In genomic region chr3:183188895-183189462, GRCh38 we compare ENCODE assay signal across 7 cellular contexts. TPM values are rescaled to one million over a fixed set of nuclear protein-coding genes. Genes with fewer than 3 reads are reported as not detected.
A peak's percentile ranks its signal among the peaks of the same experiment; 100 is the strongest.
DNase-seq lines count a peak whose midpoint lies in the region; TF ChIP-seq lines count a peak whose summit lies in the region.

No MANE protein-coding gene starts in this region.

- H3K79me2 ChIP-seq in SK-N-SH (ENCODE audit: insufficient read depth) = no peaks in the 10 kb centered on the region

- POLR2A ChIA-PET in SK-N-SH (lab: Yijun Ruan, JAX) = no interaction called here

- H3K9ac ChIP-seq in SK-N-SH = no peak overlapping the region

- no peak overlapping the region for H3K27ac ChIP-seq in SK-N-SH (ENCODE audit: low read depth in 2 of 2, low read length in 1 of 2)
- H3K27ac ChIP-seq in spleen = no peak overlapping the region
- no peak overlapping the region for H3K27ac ChIP-seq in suprapubic skin

- H3K27me3 ChIP-seq in H7 (ENCODE audit: control insufficient read depth, insufficient read depth, low read length) = no peaks in the 10 kb centered on the region
- H3K27me3 ChIP-seq in SK-N-SH (ENCODE audit: insufficient read depth) = no peaks in the 10 kb centered on the region
- H3K27me3 ChIP-seq in spleen (replicated peaks in 1 of 7) = peaks cover 0 to 16% (median 0%) of the 10 kb centered on the region in 7 donors
- no peaks in the 10 kb centered on the region for H3K27me3 ChIP-seq in suprapubic skin

- intact Hi-C loops in spleen (cut with DNase I; ENCODE audit: low total_unique reads) = loop anchor here (5.0 kb wide), 1 partner anchor 188 kb away; no protein-coding TSS in a partner anchor

- DNase-seq in GM03348 (ENCODE audit: low spot score) (peak; percentile 12), H7 (peak; percentile 63), SK-N-SH (no peak), fibroblast of mammary gland (ENCODE audit: low read depth) (peak; percentile 28), spleen (no peak), NCI-H1048 (lab: John Stamatoyannopoulos, UW) (no peak), suprapubic skin (ENCODE audit: low spot score in 2 of 2) (no peak)

- TF ChIP-seq POLR2A in spleen (IDR thresholded peaks at IDR 0.05) = no peak
- no peak for TF ChIP-seq POLR2A in suprapubic skin (IDR thresholded peaks at IDR 0.05)

- no peak overlapping the region for H2AFZ ChIP-seq in SK-N-SH (ENCODE audit: low read depth)

- peak; percentile 48 for TF ChIP-seq CTCF in SK-N-SH (IDR thresholded peaks at IDR 0.05)
- TF ChIP-seq CTCF in fibroblast of mammary gland (conservative IDR thresholded peaks at IDR 0.05; ENCODE audit: control insufficient read depth, insufficient read depth, low read depth, low read length) = peak; percentile 33
- peak in 7 of 11 experiments; percentile 5 to 41 (median 20) for TF ChIP-seq CTCF in spleen (IDR thresholded peaks at IDR 0.05 in 8 of 11, conservative IDR thresholded peaks at IDR 0.05 in 3 of 11)
- no peak for TF ChIP-seq CTCF in suprapubic skin (IDR thresholded peaks at IDR 0.05)

- no peaks in the 10 kb centered on the region for H3K9me2 ChIP-seq in SK-N-SH

- peaks cover 13% of the 10 kb centered on the region for H3F3A ChIP-seq in SK-N-SH (replicated peaks; ENCODE audit: insufficient read depth)

- peak; percentile 28; the same call in 1 of the 2 replicates for TF ChIP-seq RAD21 in SK-N-SH (IDR thresholded peaks at IDR 0.05; ENCODE audit: low read length)

- H3K36me3 ChIP-seq in H7 (replicated peaks; ENCODE audit: control insufficient read depth, insufficient read depth, low read length) (no peaks in the 10 kb centered on the region), SK-N-SH (replicated peaks in 1 of 2; ENCODE audit: control insufficient read depth in 1 of 2, insufficient read depth in 2 of 2, low read length in 1 of 2) (no peaks in the 10 kb centered on the region), spleen (no peaks in the 10 kb centered on the region), suprapubic skin (no peaks in the 10 kb centered on the region)

- no peak for TF ChIP-seq EP300 in SK-N-SH (IDR thresholded peaks at IDR 0.05; ENCODE audit: borderline replicate concordance in 1 of 2, low read depth in 1 of 2, low read length in 1 of 2)
- TF ChIP-seq EP300 in suprapubic skin (IDR thresholded peaks at IDR 0.05) = no peak

- WGBS in SK-N-SH (ENCODE audit: low lambda C conversion rate) = 94% methylated on average over 5 of the region's 7 CpGs
- WGBS in spleen, 5 donors = 75 to 83% (median 82%) methylated on average over 7 of the region's 7 CpGs
- WGBS in suprapubic skin = 80% methylated on average over 7 of the region's 7 CpGs

- H3K9me3 ChIP-seq in SK-N-SH = no peaks in the 10 kb centered on the region
- H3K9me3 ChIP-seq in spleen = no peaks in the 10 kb centered on the region
- H3K9me3 ChIP-seq in suprapubic skin = no peaks in the 10 kb centered on the region

- CTCF ChIA-PET in SK-N-SH (lab: Yijun Ruan, JAX) = interaction anchor here (0.6 to 14.2 kb wide), 5 partner anchors 9 to 192 kb away, joined by 3 to 361 read pairs (median 3); partner anchors contain the start of gene B3GNT5

- H4K20me1 ChIP-seq in SK-N-SH (ENCODE audit: insufficient read depth) = no peaks in the 10 kb centered on the region

- H3K4me1 ChIP-seq in SK-N-SH (ENCODE audit: control insufficient read depth in 1 of 2, insufficient read depth in 2 of 2, low read depth in 1 of 2, low read length in 1 of 2) = peaks cover 0 to 12% of the 10 kb centered on the region in 2 experiments; a peak in 2 of 4 replicates
- H3K4me1 ChIP-seq in spleen = peaks cover 0 to 32% (median 12%) of the 10 kb centered on the region in 6 donors
- H3K4me1 ChIP-seq in suprapubic skin = peaks cover 16% of the 10 kb centered on the region

- H3K4me3 ChIP-seq in H7 (ENCODE audit: insufficient read depth, low read depth, low read length) (no peak overlapping the region), SK-N-SH (ENCODE audit: low read depth in 2 of 2, low read length in 1 of 2) (no peak overlapping the region), fibroblast of mammary gland (ENCODE audit: control insufficient read depth, low read depth, low read length) (no peak overlapping the region), spleen (no peak overlapping the region), suprapubic skin (no peak overlapping the region)

- no peak overlapping the region for H3K4me2 ChIP-seq in SK-N-SH

TF ChIP-seq in SK-N-SH, 30 proteins besides CTCF, POLR2A, EP300 and RAD21:
- TF ChIP-seq REST (IDR thresholded peaks at IDR 0.05; ENCODE audit: low read depth, low read length) (no peak), SMC3 (IDR thresholded peaks at IDR 0.05; ENCODE audit: low read depth, low read length) (peak; percentile 28; the same call in 1 of the 2 replicates)
TF ChIP-seq in SK-N-SH: peak in this region for 1.

RNA-seq across cellular contexts. Expression of gene LAMP3, which starts 26.4 kb away (rescaled TPM):
- total RNA-seq in H7 (2014; rRNA removed; shearing (Covaris generic)) = 0.15 and 1.1 TPM in 2 replicates
- polyA plus RNA-seq in SK-N-SH (2012; rRNA removed) (0.06 and 0.21 TPM in 2 replicates), spleen (10 to 100 TPM in 1 of 3 donors, 1 to 10 TPM in 1, under 1 TPM in 1; 0.83 to 11.1 (median 7.7) TPM)
- 0.06 and 0.14 TPM in 2 replicates for polyA plus RNA-seq in SK-N-SH (2012; cell fraction: cytosol; rRNA removed)
- 0.01 and 0.07 TPM in 2 replicates for polyA plus RNA-seq in SK-N-SH (2012; cell fraction: nucleus; rRNA removed)
- total RNA-seq in spleen (1 to 10 TPM in 6 of 7 donors, under 1 TPM in 1; 0.51 to 6.2 (median 1.5) TPM), suprapubic skin (1 to 10 TPM in 3 of 4 donors, under 1 TPM in 1; 0.64 to 5.6 (median 1.7) TPM)

Comparison
In these comparisons a context has a peak if more than half of its experiments do, and no peak if none do; other contexts are left out.
1. DNase-seq: peak in GM03348 (single experiment), H7 (single experiment) and fibroblast of mammary gland (single experiment); none in SK-N-SH (single experiment), spleen (single experiment), NCI-H1048 (single experiment) and suprapubic skin (0 of 2).
2. CTCF ChIP-seq: peak in SK-N-SH (single experiment), fibroblast of mammary gland (single experiment) and spleen (7 of 11); none in suprapubic skin (0 of 2).